Comparison of ENCODE assay signal across 1 cellular context in genomic region chr19:17215125-17215971, GRCh38.
A peak's percentile ranks its signal among the peaks of the same experiment; 100 is the strongest.
TF ChIP-seq lines count a peak whose summit lies in the region.

Gene USE1, plus strand, starts transcription at chr19:17215357. Its CDS starts 49 bp downstream, at chr19:17215406.

TF ChIP-seq in HepG2, 621 proteins besides CTCF, POLR2A, EP300 and RAD21 (continued from another document and continues in another):
- TF ChIP-seq AFF4 (CRISPR knock-in tag; IDR thresholded peaks at IDR 0.05) (no peak), FOXA1 (IDR thresholded peaks at IDR 0.05) (no peak), FOXA1 (CRISPR knock-in tag; IDR thresholded peaks at IDR 0.05) (peak; percentile 27; the same call in 1 of the 2 replicates), MTA3 (CRISPR knock-in tag; IDR thresholded peaks at IDR 0.05) (no peak), IKZF5 (CRISPR knock-in tag; IDR thresholded peaks at IDR 0.05) (peak; percentile 49; the same call in 1 of the 2 replicates), MEIS1 (CRISPR knock-in tag; IDR thresholded peaks at IDR 0.05; ENCODE audit: borderline replicate concordance) (no peak), ARHGAP35 (CRISPR knock-in tag; IDR thresholded peaks at IDR 0.05; ENCODE audit: borderline replicate concordance) (no peak), POGK (CRISPR knock-in tag; conservative IDR thresholded peaks at IDR 0.05) (0 out of 2 replicates have a peak, but pooled peaks have one; percentile 54), WIZ (CRISPR knock-in tag; IDR thresholded peaks at IDR 0.05) (no peak), ATF3 (CRISPR knock-in tag; IDR thresholded peaks at IDR 0.05) (no peak), ARID2 (CRISPR knock-in tag; IDR thresholded peaks at IDR 0.05; ENCODE audit: borderline replicate concordance) (no peak), SCMH1 (CRISPR knock-in tag; IDR thresholded peaks at IDR 0.05; ENCODE audit: borderline replicate concordance) (no peak), SOX5 (CRISPR knock-in tag; IDR thresholded peaks at IDR 0.05; ENCODE audit: borderline replicate concordance) (no peak), BCL3 (CRISPR knock-in tag; IDR thresholded peaks at IDR 0.05) (peak; percentile 85), SMARCE1 (IDR thresholded peaks at IDR 0.05; ENCODE audit: borderline replicate concordance) (no peak), STAT6 (CRISPR knock-in tag; IDR thresholded peaks at IDR 0.05; ENCODE audit: borderline replicate concordance) (no peak), BHLHE40 (IDR thresholded peaks at IDR 0.05; ENCODE audit: low read length) (no peak), MTERF4 (CRISPR knock-in tag; IDR thresholded peaks at IDR 0.05) (no peak; the same call in 1 of the 2 replicates), ZNF678 (CRISPR knock-in tag; IDR thresholded peaks at IDR 0.05) (no peak), TRIM22 (IDR thresholded peaks at IDR 0.05) (no peak), FOXK1 (CRISPR knock-in tag; IDR thresholded peaks at IDR 0.05; ENCODE audit: borderline replicate concordance, low read depth) (peak; percentile 93), ZNF703 (CRISPR knock-in tag; IDR thresholded peaks at IDR 0.05; ENCODE audit: borderline replicate concordance) (no peak), ZNF431 (CRISPR knock-in tag; IDR thresholded peaks at IDR 0.05; ENCODE audit: borderline replicate concordance, low read depth) (no peak), SIX1 (CRISPR knock-in tag; IDR thresholded peaks at IDR 0.05; ENCODE audit: borderline replicate concordance) (no peak), ZNF891 (CRISPR knock-in tag; IDR thresholded peaks at IDR 0.05) (0 out of 2 replicates have a peak, but pooled peaks have one; percentile 25), CBX1 (IDR thresholded peaks at IDR 0.05; ENCODE audit: low read depth) (no peak), ZNF737 (CRISPR knock-in tag; IDR thresholded peaks at IDR 0.05; ENCODE audit: borderline replicate concordance) (no peak), NFYC (CRISPR knock-in tag; IDR thresholded peaks at IDR 0.05) (peak; percentile 30; the same call in 1 of the 2 replicates), ZNF577 (CRISPR knock-in tag; IDR thresholded peaks at IDR 0.05; ENCODE audit: borderline replicate concordance, low read depth) (no peak), ZKSCAN8 (CRISPR knock-in tag; IDR thresholded peaks at IDR 0.05; ENCODE audit: borderline replicate concordance) (no peak; the same call in 1 of the 2 replicates), ZGPAT (CRISPR knock-in tag; IDR thresholded peaks at IDR 0.05) (peak; percentile 90), HINFP (CRISPR knock-in tag; IDR thresholded peaks at IDR 0.05; ENCODE audit: low read depth) (no peak), IRX3 (CRISPR knock-in tag; IDR thresholded peaks at IDR 0.05; ENCODE audit: borderline replicate concordance, low read depth) (0 out of 2 replicates have a peak, but pooled peaks have one; percentile 4), TEAD3 (CRISPR knock-in tag; optimal IDR thresholded peaks at IDR 0.05; ENCODE audit: borderline replicate concordance) (peak; percentile 12), SATB2 (CRISPR knock-in tag; IDR thresholded peaks at IDR 0.05) (no peak), E2F2 (CRISPR knock-in tag; IDR thresholded peaks at IDR 0.05; ENCODE audit: borderline replicate concordance) (no peak), PCBP2 (optimal IDR thresholded peaks at IDR 0.05; ENCODE audit: low read depth, low read length, poor library complexity, severe bottlenecking) (no peak), ZMYM4 (CRISPR knock-in tag; IDR thresholded peaks at IDR 0.05) (no peak), EHMT2 (IDR thresholded peaks at IDR 0.05; ENCODE audit: borderline replicate concordance, low read depth, low read length) (no peak), LBX2 (CRISPR knock-in tag; IDR thresholded peaks at IDR 0.05; ENCODE audit: borderline replicate concordance) (no peak), HES4 (CRISPR knock-in tag; IDR thresholded peaks at IDR 0.05; ENCODE audit: borderline replicate concordance) (no peak), JUND (CRISPR knock-in tag; IDR thresholded peaks at IDR 0.05) (0 out of 2 replicates have a peak, but pooled peaks have one; percentile 24), XRCC5 (optimal IDR thresholded peaks at IDR 0.05; ENCODE audit: low read length) (no peak), MAFG (CRISPR knock-in tag; IDR thresholded peaks at IDR 0.05) (no peak), HOXD1 (CRISPR knock-in tag; IDR thresholded peaks at IDR 0.05) (peak; percentile 82; the same call in 1 of the 2 replicates), KDM6A (CRISPR knock-in tag; IDR thresholded peaks at IDR 0.05; ENCODE audit: low read depth) (no peak)
